In genomic region chr6:116101298-116101718, GRCh38 we compare ENCODE assay signal across 8 cellular contexts. TPM values are rescaled to one million over a fixed set of nuclear protein-coding genes. Genes with fewer than 3 reads are reported as not detected.
DNase-seq lines count a peak whose midpoint lies in the region; ATAC-seq and TF ChIP-seq lines count a peak whose summit lies in the region.

No MANE protein-coding gene starts in this region.

- H2AFZ ChIP-seq in DND-41 (ENCODE audit: low read depth, low read length): peak overlapping the region; percentile 87
- peak overlapping the region; percentile 59 for H2AFZ ChIP-seq in neural cell (ENCODE audit: low read depth, low read length)

- H3K79me2 ChIP-seq in DND-41 (ENCODE audit: insufficient read depth, low read length) (no peaks in the 10 kb centered on the region), neural cell (replicated peaks; ENCODE audit: insufficient read depth, low read length) (no peaks in the 10 kb centered on the region)

- H3K4me1 ChIP-seq in DND-41 (ENCODE audit: insufficient read depth, low read length): peaks cover 13% of the 10 kb centered on the region
- H3K4me1 ChIP-seq in Panc1 (ENCODE audit: control insufficient read depth, insufficient read depth, low read length): peaks cover 18% of the 10 kb centered on the region
- peaks cover 50 to 69% of the 10 kb centered on the region in 2 donors for H3K4me1 ChIP-seq in duodenal mucosa (ENCODE audit: control insufficient read depth in 1 of 2, insufficient read depth in 2 of 2, low read length in 2 of 2)

- in situ Hi-C loops in Panc1 (cut with HindIII; ENCODE audit: low pct_unique_long_range_greater_than_20kb, low sequenced_read_pairs): no loop called here

- no peak for TF ChIP-seq EP300 in neural cell (conservative IDR thresholded peaks at IDR 0.05; ENCODE audit: poor library complexity, severe bottlenecking)

- peaks cover 14% of the 10 kb centered on the region for H3K27me3 ChIP-seq in DND-41 (ENCODE audit: insufficient read depth, low read length, poor library complexity)
- no peaks in the 10 kb centered on the region; the same call in 1 of the 2 replicates for H3K27me3 ChIP-seq in Panc1 (ENCODE audit: control insufficient read depth, insufficient read depth, low read length)
- no peaks in the 10 kb centered on the region for H3K27me3 ChIP-seq in duodenal mucosa (ENCODE audit: control insufficient read depth in 1 of 2, insufficient read depth in 2 of 2, low read length in 2 of 2)
- H3K27me3 ChIP-seq in neural cell (ENCODE audit: insufficient read depth, low read depth, low read length): no peaks in the 10 kb centered on the region

- TF ChIP-seq CTCF in DND-41 (IDR thresholded peaks at IDR 0.05; ENCODE audit: borderline replicate concordance, extremely low read depth, low read length, poor library complexity, severe bottlenecking): no peak
- no peak for TF ChIP-seq CTCF in Panc1 (IDR thresholded peaks at IDR 0.05)
- no peak for TF ChIP-seq CTCF in neural cell (IDR thresholded peaks at IDR 0.05; ENCODE audit: poor library complexity, severe bottlenecking)

- no peaks in the 10 kb centered on the region for H3K9me2 ChIP-seq in neural cell (ENCODE audit: insufficient read depth, low read length)

- DNase-seq in DND-41 (no peak), Panc1 (ENCODE audit: low read depth, low spot score) (peak; percentile 33), NCI-H2029 (lab: John Stamatoyannopoulos, UW) (no peak), NCI-H446 treated with DMSO at 0.1 percent for 48 hours (lab: John Stamatoyannopoulos, UW) (no peak)

- no TSS peak for BruUV-seq in Panc1 (replicated peaks; lab: Mats Ljungman, UMichigan)

- ATAC-seq in DND-41 (ENCODE audit: insufficient read depth, low read depth) (peak; percentile 7; the same call in 1 of the 3 replicates), Panc1 (no peak), HG03521 (IDR thresholded peaks at IDR 0.05; ENCODE audit: unreplicated experiment) (no peak), GM19023 (IDR thresholded peaks at IDR 0.05; ENCODE audit: unreplicated experiment) (no peak)

- no peaks in the 10 kb centered on the region for H3K36me3 ChIP-seq in DND-41 (ENCODE audit: insufficient read depth, low read length)
- H3K36me3 ChIP-seq in Panc1 (ENCODE audit: control insufficient read depth, insufficient read depth, low read length): no peaks in the 10 kb centered on the region; the same call in 1 of the 2 replicates
- H3K36me3 ChIP-seq in duodenal mucosa (ENCODE audit: control insufficient read depth in 1 of 2, insufficient read depth in 2 of 2, low read length in 2 of 2): no peaks in the 10 kb centered on the region
- no peaks in the 10 kb centered on the region for H3K36me3 ChIP-seq in neural cell (ENCODE audit: insufficient read depth, low read length)

- peaks cover 4% of the 10 kb centered on the region for H3K9me3 ChIP-seq in DND-41 (ENCODE audit: insufficient read depth, low read length, severe bottlenecking)
- H3K9me3 ChIP-seq in Panc1 (ENCODE audit: control insufficient read depth, insufficient read depth, low read depth, low read length): peaks cover 5% of the 10 kb centered on the region; the same call in 1 of the 2 replicates
- H3K9me3 ChIP-seq in duodenal mucosa (ENCODE audit: control insufficient read depth in 1 of 2, low read length in 2 of 2): peaks cover 0 to under 1% of the 10 kb centered on the region in 2 donors
- H3K9me3 ChIP-seq in neural cell (ENCODE audit: low read length): no peaks in the 10 kb centered on the region

- peak overlapping the region; percentile 64 for H3K9ac ChIP-seq in DND-41 (ENCODE audit: low read depth, low read length)
- peak overlapping the region; percentile 80 to 85 for H3K9ac ChIP-seq in duodenal mucosa (ENCODE audit: low read depth in 1 of 2, low read length in 2 of 2)
- H3K9ac ChIP-seq in neural cell (ENCODE audit: low read length): peak overlapping the region; percentile 72

- H3F3A ChIP-seq in neural cell (ENCODE audit: insufficient read depth, low read length, poor library complexity, severe bottlenecking): no peaks in the 10 kb centered on the region

- CTCF ChIA-PET in Panc1 (lab: Charles Lee): no interaction called here

- no peak for TF ChIP-seq RAD21 in neural cell (conservative IDR thresholded peaks at IDR 0.05)

- POLR2A ChIA-PET in Panc1 (lab: Charles Lee): interaction anchor here (0.6 kb wide), 1 partner anchor 11 kb away, joined by 4 read pairs; no protein-coding TSS in a partner anchor

- H3K27ac ChIP-seq in DND-41 (ENCODE audit: low read length): peak overlapping the region; percentile 29; the same call in 1 of the 2 replicates
- H3K27ac ChIP-seq in Panc1 (ENCODE audit: low read length): peak overlapping the region; percentile 89
- peak overlapping the region; percentile 94 for H3K27ac ChIP-seq in duodenal mucosa (ENCODE audit: low read depth, low read length)
- no peak overlapping the region for H3K27ac ChIP-seq in neural cell (ENCODE audit: low read length)

- H3K4me2 ChIP-seq in DND-41 (ENCODE audit: insufficient read depth, low read length) (peak overlapping the region; percentile 88), neural cell (ENCODE audit: low read length) (peak overlapping the region; percentile 35)

- H4K20me1 ChIP-seq in DND-41 (ENCODE audit: insufficient read depth, low read length): no peaks in the 10 kb centered on the region
- no peaks in the 10 kb centered on the region for H4K20me1 ChIP-seq in neural cell (ENCODE audit: insufficient read depth)

- intact Hi-C loops in Panc1 (cut with micrococcal nuclease; ENCODE audit: unreplicated experiment): no loop called here

- H3K4me3 ChIP-seq in DND-41 (ENCODE audit: low read depth in 1 of 2, low read length in 2 of 2) (peak overlapping the region; percentile 36 to 77; a peak in 3 of 4 replicates), Panc1 (ENCODE audit: low read depth in 2 of 2, low read length in 2 of 2) (peak overlapping the region; percentile 79 to 88), duodenal mucosa (ENCODE audit: low read depth in 1 of 2, low read length in 2 of 2) (peak overlapping the region; percentile 74 to 90), neural cell (ENCODE audit: low read length) (peak overlapping the region; percentile 91)

TF ChIP-seq in neural cell, 6 proteins besides CTCF, POLR2A, EP300 and RAD21:
- no peak for TF ChIP-seq POLR2AphosphoS5 (IDR thresholded peaks at IDR 0.05)
- TF ChIP-seq TAF1 (IDR thresholded peaks at IDR 0.05; ENCODE audit: low read depth): no peak
- TF ChIP-seq REST (IDR thresholded peaks at IDR 0.05; ENCODE audit: borderline replicate concordance): no peak
- TF ChIP-seq SMC3 (conservative IDR thresholded peaks at IDR 0.05; ENCODE audit: poor library complexity): no peak
- no peak for TF ChIP-seq EZH2 (IDR thresholded peaks at IDR 0.05; ENCODE audit: borderline replicate concordance, insufficient read depth, low read length, poor library complexity, severe bottlenecking)
- no peak for TF ChIP-seq MXI1 (conservative IDR thresholded peaks at IDR 0.05; ENCODE audit: poor library complexity, severe bottlenecking)

RNA-seq across cellular contexts. Expression of gene NT5DC1, which starts 0.7 kb away (rescaled TPM):
- total RNA-seq in Panc1 (2021; ENCODE audit: unreplicated experiment): 79.1 TPM
- 66.4 TPM for polyA plus RNA-seq in Panc1 (2012; ENCODE audit: insufficient read length)
- 0.78 and 1.3 TPM in 2 replicates for polyA plus RNA-seq in neural cell
- 1.2 and 2.3 TPM in 2 replicates for polyA minus RNA-seq in neural cell

RNA-seq across cellular contexts. Expression of gene COL10A1, which starts 24.6 kb away (rescaled TPM):
- total RNA-seq in Panc1 (2021; ENCODE audit: unreplicated experiment): not detected
- not detected for polyA plus RNA-seq in Panc1 (2012; ENCODE audit: insufficient read length)
- polyA plus RNA-seq in neural cell: not detected in 2 replicates
- not detected in 2 replicates for polyA minus RNA-seq in neural cell

RNA-seq across cellular contexts. Expression of gene FRK, which starts 40.6 kb away (rescaled TPM):
- 2.5 TPM for total RNA-seq in Panc1 (2021; ENCODE audit: unreplicated experiment)
- 0.16 TPM for polyA plus RNA-seq in Panc1 (2012; ENCODE audit: insufficient read length)
- not detected in 2 replicates for polyA plus RNA-seq in neural cell
- polyA minus RNA-seq in neural cell: not detected in 2 replicates
